8 cellular contexts compared by ENCODE assay signal in genomic region chr9:135887585-135888050, GRCh38. TPM values are rescaled to one million over a fixed set of nuclear protein-coding genes. Genes with fewer than 3 reads are reported as not detected.
DNase-seq lines count a peak whose midpoint lies in the region; ATAC-seq and TF ChIP-seq lines count a peak whose summit lies in the region.

No MANE protein-coding gene starts in this region.

- no peaks in the 10 kb centered on the region for H3K27me3 ChIP-seq in CD4-positive, alpha-beta T cell (ENCODE audit: control insufficient read depth, insufficient read depth, low read length)
- no peaks in the 10 kb centered on the region for H3K27me3 ChIP-seq in neutrophil

- DNase-seq in CD4-positive, alpha-beta T cell: peak; percentile 39 to 66 (median 46)
- DNase-seq in SKM-1 treated with dmso at 0.1 percent for 144 hours (lab: John Stamatoyannopoulos, UW; ENCODE audit: unreplicated experiment) (peak; percentile 83), epidermal melanocyte (ENCODE audit: insufficient read length, low spot score) (no peak)
- peak; percentile 28 for DNase-seq in activated naive CD8-positive, alpha-beta T cell treated with anti-CD3 and anti-CD28 coated beads, Interleukin-2, amount 50 U/mL, for 16 hours (ENCODE audit: low read depth, low spot score)

- no peak for TF ChIP-seq CTCF in CD4-positive, alpha-beta T cell (IDR thresholded peaks at IDR 0.05)
- no peak for TF ChIP-seq CTCF in neutrophil (IDR thresholded peaks at IDR 0.05)

- POLR2A ChIA-PET in CD4-positive, alpha-beta T cell (lab: Charles Lee): no interaction called here

- peaks cover 17 to 22% of the 10 kb centered on the region in 2 experiments for H3K4me1 ChIP-seq in neutrophil (ENCODE audit: control insufficient read depth in 1 of 2, insufficient read depth in 1 of 2, low read depth in 1 of 2, low read length in 1 of 2)

- no peaks in the 10 kb centered on the region for H3K27me3 Mint-ChIP-seq in CD4-positive, alpha-beta T cell

- intact Hi-C loops in CD4-positive, alpha-beta T cell (cut with DNase I, micrococcal nuclease): loop anchor here in 1 of 2 experiments (1.0 kb wide), 1 partner anchor 23 kb away; no protein-coding TSS in a partner anchor

- peak overlapping the region; percentile 78 for H3K4me3 Mint-ChIP-seq in CD4-positive, alpha-beta T cell

- no peak overlapping the region for H3K4me3 ChIP-seq in neutrophil (ENCODE audit: low read depth in 1 of 2, low read length in 1 of 2)

- ATAC-seq in CD4-positive, alpha-beta T cell (ENCODE audit: poor library complexity): peak; percentile 95
- ATAC-seq in GM21737 (IDR thresholded peaks at IDR 0.05; ENCODE audit: unreplicated experiment) (peak; percentile 72), HG02588 (IDR thresholded peaks at IDR 0.05; ENCODE audit: unreplicated experiment) (no peak), GM18870 (IDR thresholded peaks at IDR 0.05; ENCODE audit: unreplicated experiment) (no peak)

- peaks cover 80% of the 10 kb centered on the region for H3K4me1 Mint-ChIP-seq in CD4-positive, alpha-beta T cell (ENCODE audit: low read depth)

- no peaks in the 10 kb centered on the region for H3K9me3 Mint-ChIP-seq in CD4-positive, alpha-beta T cell

- peaks cover 5% of the 10 kb centered on the region for H3K36me3 Mint-ChIP-seq in CD4-positive, alpha-beta T cell (ENCODE audit: low read depth)

- no peaks in the 10 kb centered on the region for H3K36me3 ChIP-seq in neutrophil

- H3K9me3 ChIP-seq in CD4-positive, alpha-beta T cell (ENCODE audit: control insufficient read depth, low read length): no peaks in the 10 kb centered on the region
- no peaks in the 10 kb centered on the region for H3K9me3 ChIP-seq in neutrophil

- peak overlapping the region; percentile 34 for H3K27ac ChIP-seq in CD4-positive, alpha-beta T cell (ENCODE audit: low read depth, low read length)
- peak overlapping the region; percentile 50 for H3K27ac ChIP-seq in neutrophil

- peak overlapping the region; percentile 89 for H3K27ac Mint-ChIP-seq in CD4-positive, alpha-beta T cell

- CTCF ChIA-PET in CD4-positive, alpha-beta T cell (lab: Charles Lee): no interaction called here

RNA-seq across cellular contexts. Expression of gene CAMSAP1, which starts 19.7 kb away (rescaled TPM):
- 10 to 100 TPM; 16.8 to 18.2 TPM for total RNA-seq in CD4-positive, alpha-beta T cell

Comparison
In these comparisons a context has a peak if more than half of its experiments do, and no peak if none do; other contexts are left out.
1. ATAC-seq: peak in CD4-positive, alpha-beta T cell (single experiment) and GM21737 (single experiment); none in HG02588 (single experiment) and GM18870 (single experiment).